24 cellular contexts compared by ENCODE assay signal in the genomic region with DNA sequence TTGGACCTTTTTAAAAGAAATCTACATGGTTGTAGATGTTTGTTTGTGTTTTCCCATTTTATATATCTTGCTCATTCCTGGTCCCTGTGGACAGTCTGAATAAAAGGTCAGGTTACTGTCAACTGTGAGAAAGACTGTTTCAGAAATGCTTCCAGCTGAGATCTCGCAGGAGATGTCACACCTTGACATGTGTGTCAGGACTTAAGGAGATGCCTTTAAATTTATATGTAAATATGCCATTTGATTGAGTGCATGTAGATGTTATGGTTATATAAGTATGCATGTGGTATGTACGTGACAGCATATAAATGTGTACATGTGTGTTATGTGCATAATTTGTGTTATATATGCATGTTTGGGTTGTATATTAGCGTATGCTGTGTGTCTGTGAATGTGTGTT.
"Had no signal": no experiment of that assay in that cellular context is flagged by ENCODE, and none has a peak within 500 bp of the region (broad histone marks: within the 10 kb centered on the region; RNA-seq: fewer than 3 reads in every experiment).

No MANE protein-coding gene starts in this region.

- DNase-seq: stimulated activated CD4-positive, alpha-beta T cell treated with anti-CD3 and anti-CD28 coated beads, Interleukin-2, amount 100 ng/mL, for 48 hours; stimulated activated CD4-positive, alpha-beta T cell treated with anti-CD3 and anti-CD28 coated beads, Interleukin-4, amount 100 ng/mL, for 1 hour; stimulated activated CD4-positive, alpha-beta T cell treated with anti-CD3 and anti-CD28 coated beads, Interleukin-4, amount 100 ng/mL, for 24 hours; stimulated activated CD4-positive, alpha-beta T cell treated with anti-CD3 and anti-CD28 coated beads, Interleukin-4, amount 100 ng/mL, for 4 hours; stimulated activated CD8-positive, alpha-beta memory T cell treated with anti-CD3 and anti-CD28 coated beads, Interleukin-4, amount 100 ng/mL, for 48 hours; stimulated activated naive B cell treated with anti-CD40 and anti-IgM and Interleukin-4, amounts not matched to agents 10 μg/mL and 1 μg/mL and 100 μg/mL, for 72 hours; stimulated activated naive CD4-positive, alpha-beta T cell; stimulated activated naive CD4-positive, alpha-beta T cell treated with Interleukin-2 at 50 U/mL for 16 hours; stimulated activated naive CD8-positive, alpha-beta T cell treated with anti-CD3 and anti-CD28 coated beads, Interleukin-15, amount 100 ng/mL, for 72 hours; stimulated activated naive CD8-positive, alpha-beta T cell treated with anti-CD3 and anti-CD28 coated beads, Interleukin-15, Interleukin-2, amounts not matched to agents 100 U/mL and 50 U/mL, for 24 hours; stomach; substantia nigra; testis; thyroid gland; tibial artery; transverse colon; trophoblast cell; upper lobe of left lung; upper lobe of right lung; uterus had no signal

- H3K27ac ChIP-seq: stomach, suprapubic skin, testis, thoracic aorta, thyroid gland, tibial artery, tibial nerve, transverse colon, upper lobe of left lung, upper lobe of right lung, uterus, vagina had no signal

- H3K9me3 ChIP-seq: stomach, suprapubic skin, testis, thoracic aorta, thyroid gland, tibial artery, tibial nerve, transverse colon, upper lobe of left lung, upper lobe of right lung, uterus, vagina had no signal

- H3K4me3 ChIP-seq: stomach, suprapubic skin, testis, thoracic aorta, thyroid gland, tibial artery, tibial nerve, transverse colon, upper lobe of left lung, upper lobe of right lung, uterus, vagina had no signal

- H3K36me3 ChIP-seq: stomach, suprapubic skin, thoracic aorta, thyroid gland, tibial artery, tibial nerve, transverse colon, upper lobe of left lung, upper lobe of right lung, uterus, vagina had no signal

- H3K27me3 ChIP-seq: stomach, suprapubic skin, testis, thyroid gland, tibial artery, tibial nerve, transverse colon, upper lobe of left lung, upper lobe of right lung, uterus, vagina had no signal
